ENCODE assay signal across 11 cellular contexts in genomic region chr6:149392093-149392492, GRCh38. TPM values are rescaled to one million over a fixed set of nuclear protein-coding genes. Genes with fewer than 3 reads are reported as not detected.
"Had no signal": no experiment of that assay in that cellular context is flagged by ENCODE, and none has a peak within 500 bp of the region (broad histone marks: within the 10 kb centered on the region; RNA-seq: fewer than 3 reads in every experiment).

No MANE protein-coding gene starts in this region.

- DNase-seq: activated CD4-positive, CD25-positive, alpha-beta regulatory T cell treated with anti-CD3 and anti-CD28 coated beads, Interleukin-2, amount 50 U/mL, for 72 hours; activated gamma-delta T cell treated with Interleukin-2 at 50 U/mL for 16 hours; esophagus squamous epithelium; foreskin fibroblast; head of caudate nucleus; left cardiac atrium; mucosa of descending colon; SK-N-SH; stimulated activated CD4-positive, alpha-beta T cell treated with anti-CD3 and anti-CD28 coated beads, Interleukin-12 subunit alpha, Interleukin-12 subunit beta, amount 100 ng/mL, for 4 hours; stimulated activated naive CD4-positive, alpha-beta T cell treated with Interleukin-2 at 50 U/mL for 16 hours had no signal

- ATAC-seq: left cardiac atrium, mucosa of descending colon had no signal

RNA-seq across cellular contexts. Expression of gene SUMO4, which starts 8.0 kb away (rescaled TPM):
- polyA plus RNA-seq: neural cell, SK-N-SH had no signal
